22 cellular contexts compared by ENCODE assay signal in genomic region chr17:50682938-50683337, GRCh38. TPM values are rescaled to one million over a fixed set of nuclear protein-coding genes. Genes with fewer than 3 reads are reported as not detected.
DNase-seq lines count a peak whose midpoint lies in the region; ATAC-seq and TF ChIP-seq lines count a peak whose summit lies in the region.
"Had no signal": no experiment of that assay in that cellular context is flagged by ENCODE, and none has a peak within 500 bp of the region (broad histone marks: within the 10 kb centered on the region; RNA-seq: fewer than 3 reads in every experiment).

No MANE protein-coding gene starts in this region.

- CTCF ChIA-PET in Caco-2 (lab: Charles Lee): interaction anchor here (0.7 to 3.6 kb wide), 4 partner anchors 11 to 123 kb away, joined by 3 to 60 read pairs (median 12); partner anchors contain the start of gene CACNA1G
- CTCF ChIA-PET in WTC11 (lab: Charles Lee): interaction anchor here (1.5 kb wide), 1 partner anchor 100 kb away, joined by 4 read pairs; no protein-coding TSS in a partner anchor
- CTCF ChIA-PET in activated CD4-positive, alpha-beta T cell treated with anti-CD3 and anti-CD28 coated beads, Interleukin-2, amount 10 ng/mL, durations not matched to agents 7 days and 5 days (lab: Charles Lee): interaction anchor here (1.5 kb wide), 1 partner anchor 189 kb away, joined by 4 read pairs; no protein-coding TSS in a partner anchor

- TF ChIP-seq CTCF in Caco-2 (IDR thresholded peaks at IDR 0.05; ENCODE audit: insufficient read depth in 1 of 2, low read depth in 1 of 2, low read length in 1 of 2, severe bottlenecking in 1 of 2, unreplicated experiment in 1 of 2): no peak
- no peak for TF ChIP-seq CTCF in WTC11 (IDR thresholded peaks at IDR 0.05)
- no peak for TF ChIP-seq CTCF in liver (IDR thresholded peaks at IDR 0.05; ENCODE audit: low read depth, low read length, missing input control)
- TF ChIP-seq CTCF in upper lobe of right lung (IDR thresholded peaks at IDR 0.05): no peak

- 95% methylated on average over 3 of the region's 3 CpGs for WGBS in liver

- H3K36me3 ChIP-seq in Caco-2 (ENCODE audit: control insufficient read depth, insufficient read depth, low read length): no peaks in the 10 kb centered on the region; the same call in 1 of the 2 replicates
- peaks cover 0 to 9% (median 4%) of the 10 kb centered on the region in 4 donors for H3K36me3 ChIP-seq in liver (ENCODE audit: control insufficient read depth in 4 of 4, insufficient read depth in 3 of 4, low read depth in 1 of 4, low read length in 3 of 4)
- H3K36me3 ChIP-seq in upper lobe of right lung: no peaks in the 10 kb centered on the region
- no peaks in the 10 kb centered on the region; the same call in 1 of the 2 replicates for H3K36me3 ChIP-seq in MG63

- H3K4me1 Mint-ChIP-seq in Caco-2 (ENCODE audit: low read depth, unreplicated experiment): peaks cover 72% of the 10 kb centered on the region
- peaks cover 26% of the 10 kb centered on the region for H3K4me1 Mint-ChIP-seq in WTC11
- H3K4me1 Mint-ChIP-seq in activated CD4-positive, alpha-beta T cell treated with anti-CD3 and anti-CD28 coated beads, Interleukin-2, amount 10 ng/mL, durations not matched to agents 7 days and 5 days: peaks cover 6% of the 10 kb centered on the region

- H3K27me3 ChIP-seq in Caco-2 (replicated peaks; ENCODE audit: control insufficient read depth, insufficient read depth, low read length) (no peaks in the 10 kb centered on the region), liver (ENCODE audit: control insufficient read depth in 4 of 4, insufficient read depth in 4 of 4, low read length in 3 of 4) (no peaks in the 10 kb centered on the region), upper lobe of right lung (no peaks in the 10 kb centered on the region), MG63 (no peaks in the 10 kb centered on the region)

- H3K27me3 Mint-ChIP-seq in Caco-2 (ENCODE audit: insufficient read depth, unreplicated experiment): no peaks in the 10 kb centered on the region
- no peaks in the 10 kb centered on the region for H3K27me3 Mint-ChIP-seq in WTC11 (ENCODE audit: low read depth)
- peaks cover 25% of the 10 kb centered on the region for H3K27me3 Mint-ChIP-seq in activated CD4-positive, alpha-beta T cell treated with anti-CD3 and anti-CD28 coated beads, Interleukin-2, amount 10 ng/mL, durations not matched to agents 7 days and 5 days

- H3K4me3 Mint-ChIP-seq in Caco-2 (ENCODE audit: unreplicated experiment) (peak overlapping the region; percentile 13), WTC11 (no peak overlapping the region)
- no peak overlapping the region for H3K4me3 Mint-ChIP-seq in activated CD4-positive, alpha-beta T cell treated with anti-CD3 and anti-CD28 coated beads, Interleukin-2, amount 10 ng/mL, durations not matched to agents 7 days and 5 days
- H3K4me3 Mint-ChIP-seq: CD4-positive, CD25-positive, alpha-beta regulatory T cell; GM23338 had no signal

- POLR2A ChIA-PET in Caco-2 (lab: Charles Lee): interaction anchor here (0.7 kb wide), 1 partner anchor 33 kb away, joined by 6 read pairs; no protein-coding TSS in a partner anchor
- POLR2A ChIA-PET in WTC11 (lab: Charles Lee): no interaction called here
- POLR2A ChIA-PET in activated CD4-positive, alpha-beta T cell treated with anti-CD3 and anti-CD28 coated beads, Interleukin-2, amount 10 ng/mL, durations not matched to agents 7 days and 5 days (lab: Charles Lee): no interaction called here

- no TSS peak for BruUV-seq in Caco-2 (replicated peaks; lab: Mats Ljungman, UMichigan)

- H3K36me3 Mint-ChIP-seq in Caco-2 (ENCODE audit: insufficient read depth, unreplicated experiment): peaks cover 29% of the 10 kb centered on the region
- H3K36me3 Mint-ChIP-seq in WTC11: no peaks in the 10 kb centered on the region
- H3K36me3 Mint-ChIP-seq in activated CD4-positive, alpha-beta T cell treated with anti-CD3 and anti-CD28 coated beads, Interleukin-2, amount 10 ng/mL, durations not matched to agents 7 days and 5 days (ENCODE audit: low read depth): no peaks in the 10 kb centered on the region
- H3K36me3 Mint-ChIP-seq: CD4-positive, CD25-positive, alpha-beta regulatory T cell had no signal

- H3K27ac ChIP-seq in liver (ENCODE audit: low read depth in 1 of 2, low read length in 2 of 2): peak overlapping the region; percentile 85 to 94
- H3K27ac ChIP-seq in upper lobe of right lung: no peak overlapping the region
- H3K27ac ChIP-seq: HL-60 had no signal

- no peak for ATAC-seq in WTC11
- ATAC-seq in upper lobe of right lung: no peak
- no peak for ATAC-seq in GM18502 (IDR thresholded peaks at IDR 0.05; ENCODE audit: poor library complexity, unreplicated experiment)
- ATAC-seq: GM23338, HCT116 had no signal

- no peak for TF ChIP-seq RAD21 in liver (IDR thresholded peaks at IDR 0.05)

- peak in 1 of 2 experiments; percentile 49 for DNase-seq in Caco-2
- no peak for DNase-seq in WTC11 (ENCODE audit: low spot score)
- peak; percentile 9 for DNase-seq in upper lobe of right lung
- no peak for DNase-seq in activated CD4-positive, alpha-beta T cell treated with anti-CD3 and anti-CD28 coated beads, Interleukin-2, amount 10 ng/mL, durations not matched to agents 7 days and 5 days
- no peak for DNase-seq in MG63
- DNase-seq: CD4-positive, CD25-positive, alpha-beta regulatory T cell; COR-L47; GF-D8; IMR-90; NCI-H1092 treated with DMSO at 0.1 percent for 48 hours; NCI-H1694 treated with DMSO at 0.1 percent for 48 hours; NCI-H2107; NCI-H2227 treated with DMSO at 0.1 percent for 48 hours; NCI-H510A treated with DMSO at 0.1 percent for 48 hours; NCI-H82; OCI-M1; SIG-M5 had no signal

- no peak overlapping the region for H3K9ac ChIP-seq in liver (ENCODE audit: low read depth in 1 of 2, low read length in 2 of 2)

- no peaks in the 10 kb centered on the region for H3K9me3 Mint-ChIP-seq in Caco-2 (ENCODE audit: unreplicated experiment)
- no peaks in the 10 kb centered on the region for H3K9me3 Mint-ChIP-seq in WTC11
- no peaks in the 10 kb centered on the region for H3K9me3 Mint-ChIP-seq in activated CD4-positive, alpha-beta T cell treated with anti-CD3 and anti-CD28 coated beads, Interleukin-2, amount 10 ng/mL, durations not matched to agents 7 days and 5 days
- H3K9me3 Mint-ChIP-seq: CD4-positive, CD25-positive, alpha-beta regulatory T cell; GM23338 had no signal

- H3K4me3 ChIP-seq in Caco-2 (ENCODE audit: low read depth, low read length) (no peak overlapping the region), liver (ENCODE audit: low read depth in 1 of 3, low read length in 3 of 3) (no peak overlapping the region), upper lobe of right lung (no peak overlapping the region), MG63 (no peak overlapping the region)
- H3K4me3 ChIP-seq: GM23338 had no signal

- H3K27ac Mint-ChIP-seq in Caco-2 (ENCODE audit: unreplicated experiment) (peak overlapping the region; percentile 66), WTC11 (no peak overlapping the region)
- no peak overlapping the region for H3K27ac Mint-ChIP-seq in activated CD4-positive, alpha-beta T cell treated with anti-CD3 and anti-CD28 coated beads, Interleukin-2, amount 10 ng/mL, durations not matched to agents 7 days and 5 days
- H3K27ac Mint-ChIP-seq: CD4-positive, CD25-positive, alpha-beta regulatory T cell; GM23338 had no signal

- H3K4me1 ChIP-seq in Caco-2 (peaks cover 85% of the 10 kb centered on the region), liver (ENCODE audit: control insufficient read depth in 4 of 4, insufficient read depth in 4 of 4, low read length in 3 of 4) (peaks cover 30 to 75% (median 55%) of the 10 kb centered on the region in 4 donors), upper lobe of right lung (peaks cover 15% of the 10 kb centered on the region)

- intact Hi-C loops in Caco-2 (cut with micrococcal nuclease; ENCODE audit: unreplicated experiment): no loop called here
- intact Hi-C loops in upper lobe of right lung (cut with DNase I): loop anchor here (10.0 kb wide), 1 partner anchor 138 kb away; the partner anchor contains the start of gene SPATA20

- H3K9me3 ChIP-seq in Caco-2 (no peaks in the 10 kb centered on the region), liver (ENCODE audit: control insufficient read depth in 4 of 4, low read length in 3 of 4) (no peaks in the 10 kb centered on the region), upper lobe of right lung (no peaks in the 10 kb centered on the region), MG63 (no peaks in the 10 kb centered on the region)

TF ChIP-seq in WTC11, 78 proteins besides CTCF, POLR2A, EP300 and RAD21 (continues in another document):
- peak; percentile 43; the same call in 1 of the 2 replicates for TF ChIP-seq GABPB1 (CRISPR knock-in tag; IDR thresholded peaks at IDR 0.05)

RNA-seq across cellular contexts. Expression of gene ANKRD40, which starts 24.8 kb away (rescaled TPM):
- 113 and 114 TPM in 2 replicates for total RNA-seq in Caco-2 (2022)
- 43.3 to 45.3 TPM (median 45.3 TPM) in 3 replicates for total RNA-seq in WTC11 (2021)
- total RNA-seq in liver: 10 to 100 TPM; 10.1 to 15.1 TPM
- 1 to 10 TPM; 6.2 to 9.3 TPM for polyA plus RNA-seq in liver
- total RNA-seq in upper lobe of right lung: 57.7 TPM
- 10 to 100 TPM; 31.1 to 34.2 TPM for total RNA-seq in activated CD4-positive, alpha-beta T cell treated with anti-CD3 and anti-CD28 coated beads, Interleukin-2, amount 10 ng/mL, durations not matched to agents 7 days and 5 days
- total RNA-seq in MG63 (2014; rRNA removed; shearing (Covaris generic); ENCODE audit: low replicate concordance): 34.8 and 42.5 TPM in 2 replicates

RNA-seq across cellular contexts. Expression of gene LUC7L3, which starts 36.5 kb away (rescaled TPM):
- 284 and 287 TPM in 2 replicates for total RNA-seq in Caco-2 (2022)
- 182 to 190 TPM (median 186 TPM) in 3 replicates for total RNA-seq in WTC11 (2021)
- total RNA-seq in liver: 10 to 100 TPM; 26.0 to 26.5 TPM
- 100 to 1,000 TPM in 1 of 2 donors, 10 to 100 TPM in 1; 15.5 to 126 TPM for polyA plus RNA-seq in liver
- total RNA-seq in upper lobe of right lung: 105 TPM
- total RNA-seq in activated CD4-positive, alpha-beta T cell treated with anti-CD3 and anti-CD28 coated beads, Interleukin-2, amount 10 ng/mL, durations not matched to agents 7 days and 5 days: 100 to 1,000 TPM; 108 to 139 TPM
- 18.1 and 136 TPM in 2 replicates for total RNA-seq in MG63 (2014; rRNA removed; shearing (Covaris generic); ENCODE audit: low replicate concordance)

RNA-seq across cellular contexts. Expression of gene ABCC3, which starts 48.3 kb away (rescaled TPM):
- total RNA-seq in Caco-2 (2022) (39.3 and 45.6 TPM in 2 replicates), WTC11 (2021) (0.92 to 2.6 TPM (median 0.99 TPM) in 3 replicates), liver (100 to 1,000 TPM in 1 of 2 donors, 10 to 100 TPM in 1; 10.5 to 197 TPM), upper lobe of right lung (65.4 TPM)
- 10 to 100 TPM; 66.7 to 94.3 TPM for polyA plus RNA-seq in liver
- not detected for total RNA-seq in activated CD4-positive, alpha-beta T cell treated with anti-CD3 and anti-CD28 coated beads, Interleukin-2, amount 10 ng/mL, durations not matched to agents 7 days and 5 days
- total RNA-seq in MG63 (2014; rRNA removed; shearing (Covaris generic); ENCODE audit: low replicate concordance): 0.17 and 2.0 TPM in 2 replicates
- total RNA-seq: GM23338 had no signal
- polyA plus RNA-seq: GM23338 had no signal
